ENCODE assay signal across 28 cellular contexts in the genomic region with DNA sequence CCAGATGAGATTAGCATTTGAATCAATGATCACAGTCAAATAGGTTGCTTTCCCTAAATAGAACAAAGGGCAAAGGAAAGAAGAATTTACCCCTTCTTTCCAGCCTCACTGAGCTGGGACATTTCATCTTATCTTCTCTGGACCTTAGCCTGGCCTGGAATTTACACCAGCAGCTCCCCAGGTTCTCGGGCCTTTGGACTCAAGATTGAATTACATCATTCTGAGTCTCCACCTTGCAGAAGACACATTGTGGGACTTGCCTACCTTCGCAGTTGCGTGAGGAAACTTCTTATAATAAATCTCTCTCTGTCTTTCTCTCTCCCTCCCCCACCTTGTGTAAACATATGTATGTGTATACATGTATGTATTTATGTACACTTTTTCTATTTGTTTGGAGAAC.
"Had no signal": no experiment of that assay in that cellular context is flagged by ENCODE, and none has a peak within 500 bp of the region (broad histone marks: within the 10 kb centered on the region; RNA-seq: fewer than 3 reads in every experiment).

No MANE protein-coding gene starts in this region.

- H3K27me3 ChIP-seq: ascending aorta, breast epithelium, cardiac muscle cell, colonic mucosa had no signal

- H3K4me1 ChIP-seq: ascending aorta, breast epithelium, colonic mucosa had no signal

- DNase-seq: activated CD4-positive, alpha-beta memory T cell treated with anti-CD3 and anti-CD28 coated beads, Interleukin-2, amount 10 ng/mL, durations not matched to agents 7 days and 5 days; activated CD4-positive, alpha-beta T cell treated with anti-CD3 and anti-CD28 coated beads for 36 hours; activated CD4-positive, alpha-beta T cell treated with anti-CD3 and anti-CD28 coated beads, Interleukin-2, amount 10 ng/mL, durations not matched to agents 24 days and 14 days; activated CD4-positive, CD25-positive, alpha-beta regulatory T cell; activated CD4-positive, CD25-positive, alpha-beta regulatory T cell treated with anti-CD3 and anti-CD28 coated beads, Interleukin-2, amount 50 U/mL, for 72 hours; activated CD8-positive, alpha-beta memory T cell treated with anti-CD3 and anti-CD28 coated beads, Interleukin-2, amount 50 U/mL, for 48 hours; activated gamma-delta T cell; activated naive CD4-positive, alpha-beta T cell; activated naive CD4-positive, alpha-beta T cell treated with anti-CD3 and anti-CD28 coated beads, Interleukin-2, amount 10 ng/mL, durations not matched to agents 7 days and 5 days; activated naive CD8-positive, alpha-beta T cell treated with anti-CD3 and anti-CD28 coated beads, Interleukin-2, amount 10 ng/mL, durations not matched to agents 7 days and 5 days; activated T-cell treated with anti-CD3 and anti-CD28 coated beads for 4 hours; activated T-cell treated with anti-CD3 and anti-CD28 coated beads, Interleukin-2, amount 50 U/mL, for 24 hours; activated T-cell treated with anti-CD3 and anti-CD28 coated beads, Interleukin-2, amount 50 U/mL, for 72 hours; central memory CD4-positive, alpha-beta T cell; cerebellar nuclear complex; colonic mucosa; effector CD8-positive, alpha-beta T cell; foreskin fibroblast; T-helper 1 cell; T-helper 17 cell; T1000; WERI-Rb-1 had no signal

- H3K36me3 ChIP-seq: ascending aorta, breast epithelium, cardiac muscle cell, colonic mucosa, WERI-Rb-1 had no signal

- H3K27ac ChIP-seq: ascending aorta, breast epithelium, cardiac muscle cell, colonic mucosa, WERI-Rb-1 had no signal

- FAIRE-seq: endometrium, endothelial cell of umbilical vein, frontal cortex had no signal

- H3K4me3 ChIP-seq: ascending aorta, breast epithelium, cardiac muscle cell, colonic mucosa had no signal

- H3K9me3 ChIP-seq: ascending aorta, breast epithelium, colonic mucosa had no signal
